ENCODE assay signal across 1 cellular context in genomic region chr19:29290853-29291252, GRCh38.
TF ChIP-seq lines count a peak whose summit lies in the region.

No MANE protein-coding gene starts in this region.

TF ChIP-seq in WTC11, 78 proteins besides CTCF, POLR2A, EP300 and RAD21 (continued from another document):
- TF ChIP-seq, protein P1, sequence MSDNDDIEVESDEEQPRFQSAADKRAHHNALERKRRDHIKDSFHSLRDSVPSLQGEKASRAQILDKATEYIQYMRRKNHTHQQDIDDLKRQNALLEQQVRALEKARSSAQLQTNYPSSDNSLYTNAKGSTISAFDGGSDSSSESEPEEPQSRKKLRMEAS (CRISPR knock-in tag; IDR thresholded peaks at IDR 0.05): no peak
- TF ChIP-seq IRF1 (CRISPR knock-in tag; IDR thresholded peaks at IDR 0.05): no peak
- TF ChIP-seq, protein P2, sequence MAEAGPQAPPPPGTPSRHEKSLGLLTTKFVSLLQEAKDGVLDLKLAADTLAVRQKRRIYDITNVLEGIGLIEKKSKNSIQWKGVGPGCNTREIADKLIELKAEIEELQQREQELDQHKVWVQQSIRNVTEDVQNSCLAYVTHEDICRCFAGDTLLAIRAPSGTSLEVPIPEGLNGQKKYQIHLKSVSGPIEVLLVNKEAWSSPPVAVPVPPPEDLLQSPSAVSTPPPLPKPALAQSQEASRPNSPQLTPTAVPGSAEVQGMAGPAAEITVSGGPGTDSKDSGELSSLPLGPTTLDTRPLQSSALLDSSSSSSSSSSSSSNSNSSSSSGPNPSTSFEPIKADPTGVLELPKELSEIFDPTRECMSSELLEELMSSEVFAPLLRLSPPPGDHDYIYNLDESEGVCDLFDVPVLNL (CRISPR knock-in tag; IDR thresholded peaks at IDR 0.05; ENCODE audit: borderline replicate concordance, low read depth): no peak
- no peak for TF ChIP-seq CDX4 (CRISPR knock-in tag; IDR thresholded peaks at IDR 0.05; ENCODE audit: borderline replicate concordance)
- TF ChIP-seq E2F5 (CRISPR knock-in tag; IDR thresholded peaks at IDR 0.05): no peak
- TF ChIP-seq PRRX2 (CRISPR knock-in tag; IDR thresholded peaks at IDR 0.05): no peak
- no peak for TF ChIP-seq ETV6 (CRISPR knock-in tag; IDR thresholded peaks at IDR 0.05)
- TF ChIP-seq ESRRA (CRISPR knock-in tag; IDR thresholded peaks at IDR 0.05; ENCODE audit: borderline replicate concordance): no peak
